Comparison of ENCODE assay signal across 23 cellular contexts in genomic region chrX:1358793-1359476, GRCh38.
"Had no signal": no experiment of that assay in that cellular context is flagged by ENCODE, and none has a peak within 500 bp of the region (broad histone marks: within the 10 kb centered on the region; RNA-seq: fewer than 3 reads in every experiment).

No MANE protein-coding gene starts in this region.

- H3K27ac ChIP-seq: ascending aorta, breast epithelium, esophagus squamous epithelium, prostate gland, right atrium auricular region, suprapubic skin, vagina had no signal

- DNase-seq: activated CD4-positive, alpha-beta T cell treated with anti-CD3 and anti-CD28 coated beads, Interleukin-2, amount 50 U/mL, for 1 hour; activated CD4-positive, CD25-positive, alpha-beta regulatory T cell; activated CD8-positive, alpha-beta memory T cell treated with anti-CD3 and anti-CD28 coated beads, Interleukin-2, amount 50 U/mL, for 4 hours; activated effector memory CD4-positive, alpha-beta T cell treated with Interleukin-2 at 50 U/mL for 16 hours; activated naive CD4-positive, alpha-beta T cell treated with anti-CD3 and anti-CD28 coated beads, Interleukin-2, amount 10 ng/mL, durations not matched to agents 7 days and 5 days; activated T-cell treated with anti-CD3 and anti-CD28 coated beads, Interleukin-2, amount 50 U/mL, for 4 hours; effector CD8-positive, alpha-beta T cell; esophagus squamous epithelium; immature natural killer cell; nucleus accumbens; stimulated activated CD4-positive, alpha-beta T cell treated with anti-CD3 and anti-CD28 coated beads, Interleukin-2, amount 100 ng/mL, for 24 hours; T-cell; trophoblast cell had no signal

- H3K9me3 ChIP-seq: prostate gland, suprapubic skin, vagina had no signal

- H3K27me3 Mint-ChIP-seq: activated naive CD4-positive, alpha-beta T cell treated with anti-CD3 and anti-CD28 coated beads, Interleukin-2, amount 10 ng/mL, durations not matched to agents 7 days and 5 days; natural killer cell treated with Interleukin-12 subunit alpha and Interleukin-12 subunit beta and Interleukin-15 and Interleukin-18, amount 100 ng/mL, for 72 hours; stimulated activated naive CD8-positive, alpha-beta T cell treated with anti-CD3 and anti-CD28 coated beads, Interleukin-15, Interleukin-2, amounts not matched to agents 100 ng/mL and 50 ng/mL, for 24 hours; T-cell had no signal

- H3K4me3 ChIP-seq: ascending aorta, breast epithelium, esophagus squamous epithelium, prostate gland, right atrium auricular region, suprapubic skin, vagina had no signal

- H3K27me3 ChIP-seq: ascending aorta, breast epithelium, esophagus squamous epithelium, right atrium auricular region, suprapubic skin, vagina had no signal

- H3K4me1 ChIP-seq: ascending aorta, breast epithelium, prostate gland, right atrium auricular region, suprapubic skin, vagina had no signal

- ATAC-seq: activated T-cell treated with anti-CD3 and anti-CD28 coated beads, Interleukin-2, amount 50 U/mL, for 4 hours; T-cell had no signal

- H3K9me3 Mint-ChIP-seq: activated T-cell treated with anti-CD3 and anti-CD28 coated beads, Interleukin-2, amount 50 U/mL, for 4 hours; stimulated activated naive CD8-positive, alpha-beta T cell treated with anti-CD3 and anti-CD28 coated beads, Interleukin-15, Interleukin-2, amounts not matched to agents 100 ng/mL and 50 ng/mL, for 24 hours; T-cell had no signal

- FAIRE-seq: endothelial cell of umbilical vein had no signal

- H3K4me3 Mint-ChIP-seq: activated naive CD4-positive, alpha-beta T cell treated with anti-CD3 and anti-CD28 coated beads, Interleukin-2, amount 10 ng/mL, durations not matched to agents 7 days and 5 days; activated T-cell treated with anti-CD3 and anti-CD28 coated beads, Interleukin-2, amount 50 U/mL, for 4 hours; dendritic cell treated with granulocyte-macrophage colony-stimulating factor and Interleukin-4, amounts not matched to agents 40 ng/mL and 50 ng/mL, for 4 days; immature natural killer cell; natural killer cell treated with Interleukin-12 subunit alpha and Interleukin-12 subunit beta and Interleukin-15 and Interleukin-18, amount 100 ng/mL, for 72 hours; stimulated activated naive CD8-positive, alpha-beta T cell treated with anti-CD3 and anti-CD28 coated beads, Interleukin-15, Interleukin-2, amounts not matched to agents 100 ng/mL and 50 ng/mL, for 24 hours; T-cell had no signal

- H3K27ac Mint-ChIP-seq: activated naive CD4-positive, alpha-beta T cell treated with anti-CD3 and anti-CD28 coated beads, Interleukin-2, amount 10 ng/mL, durations not matched to agents 7 days and 5 days; dendritic cell treated with granulocyte-macrophage colony-stimulating factor and Interleukin-4, amounts not matched to agents 40 ng/mL and 50 ng/mL, for 4 days; stimulated activated naive CD8-positive, alpha-beta T cell treated with anti-CD3 and anti-CD28 coated beads, Interleukin-15, Interleukin-2, amounts not matched to agents 100 ng/mL and 50 ng/mL, for 24 hours had no signal
